ENCODE assay signal across 8 cellular contexts in the genomic region with DNA sequence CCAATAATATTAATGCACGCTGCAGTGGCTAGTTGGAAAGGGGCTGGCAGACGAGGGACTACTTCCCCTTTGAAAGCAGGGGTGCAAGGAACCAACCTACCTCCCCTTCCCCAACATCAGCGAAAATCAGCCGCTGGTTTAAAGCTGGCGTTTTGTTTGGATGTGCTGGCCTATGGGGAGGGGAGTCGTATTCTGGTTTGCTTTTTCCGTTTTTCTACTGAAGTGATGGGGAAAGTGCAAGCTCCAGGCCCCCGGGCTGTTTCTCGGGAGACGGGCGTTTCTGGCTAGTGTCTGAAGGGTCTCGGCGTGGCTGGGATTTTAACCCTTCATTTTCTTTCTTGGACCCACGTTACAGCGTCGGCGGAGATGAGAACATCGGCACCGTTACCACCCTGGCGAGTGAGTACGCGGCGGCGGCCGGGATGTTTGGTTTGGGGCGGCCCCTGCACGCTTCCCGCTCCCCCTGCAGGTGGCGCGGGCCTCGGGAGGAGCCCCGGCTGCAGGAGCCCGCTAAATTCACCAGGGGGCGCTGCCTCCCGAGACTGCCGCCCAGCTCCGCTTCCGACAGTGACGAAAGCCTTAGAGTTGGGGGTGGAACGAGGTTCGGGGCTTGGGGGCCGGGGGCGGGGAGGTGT.
DNase-seq lines count a peak whose midpoint lies in the region; ATAC-seq and TF ChIP-seq lines count a peak whose summit lies in the region.

No MANE protein-coding gene starts in this region.

- DNase-seq in G401 (ENCODE audit: low spot score): peak; percentile 82
- peak; percentile 78 for DNase-seq in HCEC 1CT
- DNase-seq in MG63: peak; percentile 79
- DNase-seq in SJCRH30: peak; percentile 82 to 93
- peak; percentile 78 to 88 (median 86) for DNase-seq in activated naive CD4-positive, alpha-beta T cell (lab: John Stamatoyannopoulos, UW)
- DNase-seq in foreskin keratinocyte: peak in 1 of 2 donors; percentile 57
- peak; percentile 56 for DNase-seq in stromal cell of bone marrow (ENCODE audit: low read depth)

- peak; percentile 74 for ATAC-seq in foreskin keratinocyte

- H3K27ac ChIP-seq in SJCRH30 (no peak overlapping the region), foreskin keratinocyte (no peak overlapping the region)

- in situ Hi-C loops in G401 (cut with HindIII; ENCODE audit: low sequenced_read_pairs): no loop called here

- H3K4me1 ChIP-seq in SJCRH30 (no peaks in the 10 kb centered on the region), foreskin keratinocyte (peaks cover 24% of the 10 kb centered on the region), neuron (ENCODE audit: insufficient read depth, low read length) (peaks cover 8% of the 10 kb centered on the region)

- H3K27me3 ChIP-seq in MG63 (no peaks in the 10 kb centered on the region), SJCRH30 (no peaks in the 10 kb centered on the region), foreskin keratinocyte (no peaks in the 10 kb centered on the region), neuron (ENCODE audit: insufficient read depth, low read length) (peaks cover 5% of the 10 kb centered on the region)

- peak overlapping the region; percentile 45 for H3K4me3 ChIP-seq in MG63
- peak overlapping the region; percentile 64 for H3K4me3 ChIP-seq in SJCRH30
- H3K4me3 ChIP-seq in neuron (ENCODE audit: low read length): peak overlapping the region; percentile 62

- H3K9me3 ChIP-seq in MG63 (0 out of 2 replicates have a peak, but pooled peaks cover 2% of the 10 kb centered on the region), SJCRH30 (replicated peaks) (no peaks in the 10 kb centered on the region), neuron (ENCODE audit: low read length) (peaks cover 2% of the 10 kb centered on the region)

- no peaks in the 10 kb centered on the region for H3K36me3 ChIP-seq in MG63
- no peaks in the 10 kb centered on the region for H3K36me3 ChIP-seq in SJCRH30
- H3K36me3 ChIP-seq in neuron (ENCODE audit: insufficient read depth, low read length): no peaks in the 10 kb centered on the region

- peak; percentile 100 for TF ChIP-seq CTCF in foreskin keratinocyte (conservative IDR thresholded peaks at IDR 0.05)

- H2AFZ ChIP-seq in neuron (ENCODE audit: low read depth, low read length): peak overlapping the region; percentile 93
